In the genomic region with DNA sequence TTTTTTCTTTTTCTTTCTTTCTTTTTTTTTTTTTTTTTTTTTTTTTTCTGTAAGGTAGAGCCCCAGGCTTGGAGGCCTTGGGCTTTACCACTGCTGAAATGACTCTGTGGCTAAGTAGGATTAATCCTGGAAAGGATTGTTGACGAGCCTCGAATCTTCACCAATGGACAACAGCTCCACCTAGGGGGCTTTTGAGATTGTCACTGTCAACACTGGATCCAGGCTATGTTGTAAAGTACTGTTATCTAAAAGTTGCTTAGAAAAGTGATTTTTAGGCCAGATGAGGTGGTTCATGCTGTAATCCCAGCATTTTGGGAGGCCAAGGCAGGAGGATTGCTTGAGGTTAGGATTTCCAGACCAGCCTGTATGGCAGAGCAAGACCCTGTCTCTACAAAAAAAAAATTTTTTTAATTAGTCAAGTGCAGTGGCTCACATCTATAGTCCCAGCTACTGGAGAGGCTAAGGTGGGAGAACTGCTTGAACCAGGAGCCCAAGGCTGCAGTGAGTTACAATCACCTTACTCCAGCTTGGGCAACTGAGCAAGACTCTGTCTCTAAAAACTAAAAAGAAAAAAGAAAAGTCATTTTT, we compare ENCODE assay signal across 8 cellular contexts. TPM values are rescaled to one million over a fixed set of nuclear protein-coding genes. Genes with fewer than 3 reads are reported as not detected.
A peak's percentile ranks its signal among the peaks of the same experiment; 100 is the strongest.
DNase-seq lines count a peak whose midpoint lies in the region; ATAC-seq and TF ChIP-seq lines count a peak whose summit lies in the region.

No MANE protein-coding gene starts in this region.

- H3K9ac ChIP-seq in DND-41 (ENCODE audit: low read depth, low read length) (no peak overlapping the region), SK-N-SH (no peak overlapping the region)

- peak; percentile 81 for TF ChIP-seq CTCF in DND-41 (IDR thresholded peaks at IDR 0.05; ENCODE audit: borderline replicate concordance, extremely low read depth, low read length, poor library complexity, severe bottlenecking)
- peak; percentile 79 for TF ChIP-seq CTCF in SK-N-SH (IDR thresholded peaks at IDR 0.05)
- peak; percentile 60 to 80 (median 68) for TF ChIP-seq CTCF in heart left ventricle (IDR thresholded peaks at IDR 0.05)
- TF ChIP-seq CTCF in prostate gland (IDR thresholded peaks at IDR 0.05): peak; percentile 19 to 77 (median 59)
- TF ChIP-seq CTCF in coronary artery (IDR thresholded peaks at IDR 0.05): no peak

- H3K9me3 ChIP-seq in DND-41 (ENCODE audit: insufficient read depth, low read length, severe bottlenecking) (no peaks in the 10 kb centered on the region), SK-N-SH (no peaks in the 10 kb centered on the region), heart left ventricle (no peaks in the 10 kb centered on the region), prostate gland (no peaks in the 10 kb centered on the region)

- no peak overlapping the region for H3K27ac Mint-ChIP-seq in activated naive CD8-positive, alpha-beta T cell treated with anti-CD3 and anti-CD28 coated beads, Interleukin-2, amount 50 U/mL, for 24 hours

- H3K4me3 ChIP-seq in DND-41 (ENCODE audit: low read depth in 1 of 2, low read length in 2 of 2) (no peak overlapping the region), SK-N-SH (ENCODE audit: low read depth in 2 of 2, low read length in 1 of 2) (no peak overlapping the region; a peak in 1 of 4 replicates), heart left ventricle (no peak overlapping the region), prostate gland (no peak overlapping the region), coronary artery (no peak overlapping the region)

- peak; percentile 88 for TF ChIP-seq RAD21 in SK-N-SH (IDR thresholded peaks at IDR 0.05; ENCODE audit: low read length)

- DNase-seq in DND-41 (peak; percentile 66), KBM-7 (peak; percentile 75), SK-N-SH (peak; percentile 79), heart left ventricle (peak in 4 of 5 donors; percentile 37 to 63 (median 50)), prostate gland (ENCODE audit: low spot score) (peak; percentile 56), coronary artery (ENCODE audit: low spot score) (no peak)
- peak; percentile 39 for DNase-seq in activated naive CD8-positive, alpha-beta T cell treated with anti-CD3 and anti-CD28 coated beads, Interleukin-2, amount 50 U/mL, for 24 hours

- TF ChIP-seq EP300 in SK-N-SH (IDR thresholded peaks at IDR 0.05; ENCODE audit: borderline replicate concordance in 1 of 2, low read depth in 1 of 2, low read length in 1 of 2): no peak

- peaks cover 6% of the 10 kb centered on the region for H3K4me1 Mint-ChIP-seq in activated naive CD8-positive, alpha-beta T cell treated with anti-CD3 and anti-CD28 coated beads, Interleukin-2, amount 50 U/mL, for 24 hours

- in situ Hi-C loops in KBM-7 (cut with MboI; ENCODE audit: low pct_unique_long_range_greater_than_20kb, low sequenced_read_pairs): no loop called here

- no peaks in the 10 kb centered on the region for H4K20me1 ChIP-seq in DND-41 (ENCODE audit: insufficient read depth, low read length)
- no peaks in the 10 kb centered on the region for H4K20me1 ChIP-seq in SK-N-SH (ENCODE audit: insufficient read depth)

- CTCF ChIA-PET in SK-N-SH (lab: Yijun Ruan, JAX): interaction anchor here (0.6 to 2.6 kb wide), 41 partner anchors 9 to 872 kb away, joined by 3 to 16 read pairs (median 4); partner anchors contain the start of gene SETD2

- H3K27ac ChIP-seq in DND-41 (ENCODE audit: low read length): no peak overlapping the region
- no peak overlapping the region for H3K27ac ChIP-seq in SK-N-SH (ENCODE audit: low read depth in 2 of 2, low read length in 1 of 2)
- H3K27ac ChIP-seq in heart left ventricle: no peak overlapping the region
- H3K27ac ChIP-seq in prostate gland: no peak overlapping the region
- H3K27ac ChIP-seq in coronary artery: no peak overlapping the region

- no peak overlapping the region for H3K4me3 Mint-ChIP-seq in activated naive CD8-positive, alpha-beta T cell treated with anti-CD3 and anti-CD28 coated beads, Interleukin-2, amount 50 U/mL, for 24 hours

- no peak for TF ChIP-seq POLR2A in heart left ventricle (IDR thresholded peaks at IDR 0.05)
- no peak for TF ChIP-seq POLR2A in prostate gland (IDR thresholded peaks at IDR 0.05)

- ATAC-seq in DND-41 (ENCODE audit: insufficient read depth, low read depth) (peak; percentile 88), heart left ventricle (peak; percentile 49 to 94 (median 88)), GM21786 (IDR thresholded peaks at IDR 0.05; ENCODE audit: unreplicated experiment) (no peak)
- no peak for ATAC-seq in activated naive CD8-positive, alpha-beta T cell treated with anti-CD3 and anti-CD28 coated beads, Interleukin-2, amount 50 U/mL, for 24 hours

- H3K36me3 ChIP-seq in DND-41 (ENCODE audit: insufficient read depth, low read length) (peaks cover 81% of the 10 kb centered on the region), SK-N-SH (replicated peaks in 1 of 2; ENCODE audit: control insufficient read depth in 1 of 2, insufficient read depth in 2 of 2, low read length in 1 of 2) (peaks cover 13 to 21% of the 10 kb centered on the region in 2 experiments), heart left ventricle (peaks cover 0 to 96% (median 93%) of the 10 kb centered on the region in 9 donors), prostate gland (no peaks in the 10 kb centered on the region)

- H3K27me3 Mint-ChIP-seq in activated naive CD8-positive, alpha-beta T cell treated with anti-CD3 and anti-CD28 coated beads, Interleukin-2, amount 50 U/mL, for 24 hours: no peaks in the 10 kb centered on the region

- peaks cover 38% of the 10 kb centered on the region for H3K36me3 Mint-ChIP-seq in activated naive CD8-positive, alpha-beta T cell treated with anti-CD3 and anti-CD28 coated beads, Interleukin-2, amount 50 U/mL, for 24 hours (ENCODE audit: low read depth)

- no peaks in the 10 kb centered on the region for H3K79me2 ChIP-seq in DND-41 (ENCODE audit: insufficient read depth, low read length)
- no peaks in the 10 kb centered on the region for H3K79me2 ChIP-seq in SK-N-SH (ENCODE audit: insufficient read depth)

- H2AFZ ChIP-seq in DND-41 (ENCODE audit: low read depth, low read length) (no peak overlapping the region), SK-N-SH (ENCODE audit: low read depth) (no peak overlapping the region)

- intact Hi-C loops in heart left ventricle (cut with DNase I): loop anchor here in 7 of 10 donors (1.0 to 10.0 kb wide), 11 partner anchors 42 to 620 kb away; partner anchors contain the start of genes KIF9 (in 1 of the 7), KLHL18 (in 1 of the 7), MYL3 (in 1 of the 7) and TMIE (in 1 of the 7)
- intact Hi-C loops in prostate gland (cut with DNase I): loop anchor here (5.0 to 10.0 kb wide), 4 partner anchors 160 to 620 kb away; partner anchors contain the start of genes SETD2 and TMIE

- H3K4me2 ChIP-seq in DND-41 (ENCODE audit: insufficient read depth, low read length) (no peak overlapping the region), SK-N-SH (no peak overlapping the region)

- H3F3A ChIP-seq in SK-N-SH (replicated peaks; ENCODE audit: insufficient read depth): no peaks in the 10 kb centered on the region

- no peaks in the 10 kb centered on the region for H3K9me2 ChIP-seq in SK-N-SH

- POLR2A ChIA-PET in SK-N-SH (lab: Yijun Ruan, JAX): interaction anchor here (0.6 kb wide), 1 partner anchor 18 kb away, joined by 3 read pairs; no protein-coding TSS in a partner anchor

- no peaks in the 10 kb centered on the region for H3K9me3 Mint-ChIP-seq in activated naive CD8-positive, alpha-beta T cell treated with anti-CD3 and anti-CD28 coated beads, Interleukin-2, amount 50 U/mL, for 24 hours

- WGBS in SK-N-SH (ENCODE audit: low lambda C conversion rate): 23% methylated on average over 2 of the region's 2 CpGs
- WGBS in heart left ventricle, 4 donors: 0 to 5% (median 1%) methylated on average over 2 of the region's 2 CpGs
- WGBS in prostate gland: 18% methylated on average over 2 of the region's 2 CpGs

- no peaks in the 10 kb centered on the region for H3K4me1 ChIP-seq in DND-41 (ENCODE audit: insufficient read depth, low read length)
- no peaks in the 10 kb centered on the region for H3K4me1 ChIP-seq in SK-N-SH (ENCODE audit: control insufficient read depth in 1 of 2, insufficient read depth in 2 of 2, low read depth in 1 of 2, low read length in 1 of 2)
- peaks cover 0 to 8% (median 0%) of the 10 kb centered on the region in 12 donors for H3K4me1 ChIP-seq in heart left ventricle
- H3K4me1 ChIP-seq in prostate gland (replicated peaks): no peaks in the 10 kb centered on the region

- H3K27me3 ChIP-seq in DND-41 (ENCODE audit: insufficient read depth, low read length, poor library complexity) (no peaks in the 10 kb centered on the region), SK-N-SH (ENCODE audit: insufficient read depth) (no peaks in the 10 kb centered on the region), heart left ventricle (no peaks in the 10 kb centered on the region), prostate gland (replicated peaks; ENCODE audit: insufficient read depth) (no peaks in the 10 kb centered on the region)

TF ChIP-seq in SK-N-SH, 30 proteins besides CTCF, POLR2A, EP300 and RAD21:
- TF ChIP-seq SMC3 (IDR thresholded peaks at IDR 0.05; ENCODE audit: low read depth, low read length): peak; percentile 54
- TF ChIP-seq CHD2 (IDR thresholded peaks at IDR 0.05; ENCODE audit: low read length, partially characterized antibody): no peak
- no peak for TF ChIP-seq RCOR1 (IDR thresholded peaks at IDR 0.05; ENCODE audit: low read length)

RNA-seq across cellular contexts. Expression of gene KLHL18, which starts 41.6 kb away (rescaled TPM):
- 47.0 and 55.2 TPM in 2 replicates for polyA plus RNA-seq in SK-N-SH (2012; rRNA removed)
- 40.2 and 48.3 TPM in 2 replicates for polyA plus RNA-seq in SK-N-SH (2012; cell fraction: cytosol; rRNA removed)
- 24.7 and 31.3 TPM in 2 replicates for polyA plus RNA-seq in SK-N-SH (2012; cell fraction: nucleus; rRNA removed)
- 10 to 100 TPM; 15.2 to 51.0 (median 43.5) TPM for total RNA-seq in heart left ventricle
- polyA plus RNA-seq in heart left ventricle: 100 to 1,000 TPM in 1 of 2 donors, 10 to 100 TPM in 1; 50.4 to 109 TPM
- 10 to 100 TPM; 10.8 to 18.6 TPM for total RNA-seq in prostate gland

RNA-seq across cellular contexts. Expression of gene KIF9, which starts 41.8 kb away (rescaled TPM):
- 23.9 and 31.8 TPM in 2 replicates for polyA plus RNA-seq in SK-N-SH (2012; rRNA removed)
- polyA plus RNA-seq in SK-N-SH (2012; cell fraction: cytosol; rRNA removed): 34.3 and 51.1 TPM in 2 replicates
- polyA plus RNA-seq in SK-N-SH (2012; cell fraction: nucleus; rRNA removed): 15.1 and 15.6 TPM in 2 replicates
- 10 to 100 TPM in 3 of 9 donors, 1 to 10 TPM in 6; 5.2 to 13.0 (median 8.6) TPM for total RNA-seq in heart left ventricle
- polyA plus RNA-seq in heart left ventricle: 10 to 100 TPM in 1 of 2 donors, 1 to 10 TPM in 1; 8.7 to 19.2 TPM
- 10 to 100 TPM; 14.3 to 17.5 TPM for total RNA-seq in prostate gland

RNA-seq across cellular contexts. Expression of gene PTPN23, which starts 56.4 kb away (rescaled TPM):
- polyA plus RNA-seq in SK-N-SH (2012; rRNA removed) (4.4 and 10.9 TPM in 2 replicates), heart left ventricle (10 to 100 TPM; 11.0 to 17.4 TPM)
- polyA plus RNA-seq in SK-N-SH (2012; cell fraction: cytosol; rRNA removed): 2.7 and 4.3 TPM in 2 replicates
- 29.6 and 47.7 TPM in 2 replicates for polyA plus RNA-seq in SK-N-SH (2012; cell fraction: nucleus; rRNA removed)
- total RNA-seq in heart left ventricle (10 to 100 TPM; 13.0 to 30.3 (median 19.5) TPM), prostate gland (10 to 100 TPM; 31.7 to 47.4 TPM)

Comparison
In these comparisons a context has a peak if more than half of its experiments do, and no peak if none do; other contexts are left out.
1. ATAC-seq: peak in DND-41 (single experiment) and heart left ventricle (4 of 4); none in activated naive CD8-positive, alpha-beta T cell treated with anti-CD3 and anti-CD28 coated beads, Interleukin-2, amount 50 U/mL, for 24 hours (single experiment) and GM21786 (single experiment).